1 cellular context compared by ENCODE assay signal in the genomic region with DNA sequence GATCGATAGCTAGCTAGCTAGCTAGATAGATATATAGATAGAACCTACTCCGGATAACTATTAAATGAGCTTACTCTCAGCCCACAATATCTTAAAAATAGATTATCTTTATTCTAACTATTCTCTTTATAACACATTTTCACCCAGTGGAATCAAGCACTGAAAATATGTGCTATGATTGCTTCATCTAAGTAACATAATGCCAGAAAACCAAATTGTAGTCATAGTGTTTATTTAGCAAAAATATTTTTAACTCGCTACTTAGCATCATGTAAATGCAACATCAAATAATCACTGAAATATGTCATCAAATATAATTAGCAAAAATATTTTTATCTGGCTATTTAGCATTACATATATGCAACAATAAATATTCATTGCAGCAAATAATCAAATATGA.
TF ChIP-seq lines count a peak whose summit lies in the region.

No MANE protein-coding gene starts in this region.

TF ChIP-seq in HCT116, 20 proteins besides CTCF, POLR2A, EP300 and RAD21 (continued from another document):
- TF ChIP-seq, protein P1, sequence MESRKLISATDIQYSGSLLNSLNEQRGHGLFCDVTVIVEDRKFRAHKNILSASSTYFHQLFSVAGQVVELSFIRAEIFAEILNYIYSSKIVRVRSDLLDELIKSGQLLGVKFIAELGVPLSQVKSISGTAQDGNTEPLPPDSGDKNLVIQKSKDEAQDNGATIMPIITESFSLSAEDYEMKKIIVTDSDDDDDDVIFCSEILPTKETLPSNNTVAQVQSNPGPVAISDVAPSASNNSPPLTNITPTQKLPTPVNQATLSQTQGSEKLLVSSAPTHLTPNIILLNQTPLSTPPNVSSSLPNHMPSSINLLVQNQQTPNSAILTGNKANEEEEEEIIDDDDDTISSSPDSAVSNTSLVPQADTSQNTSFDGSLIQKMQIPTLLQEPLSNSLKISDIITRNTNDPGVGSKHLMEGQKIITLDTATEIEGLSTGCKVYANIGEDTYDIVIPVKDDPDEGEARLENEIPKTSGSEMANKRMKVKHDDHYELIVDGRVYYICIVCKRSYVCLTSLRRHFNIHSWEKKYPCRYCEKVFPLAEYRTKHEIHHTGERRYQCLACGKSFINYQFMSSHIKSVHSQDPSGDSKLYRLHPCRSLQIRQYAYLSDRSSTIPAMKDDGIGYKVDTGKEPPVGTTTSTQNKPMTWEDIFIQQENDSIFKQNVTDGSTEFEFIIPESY (IDR thresholded peaks at IDR 0.05; ENCODE audit: extremely low read depth, insufficient replicate concordance, low read length) = no peak
- no peak for TF ChIP-seq ZNF274 (IDR thresholded peaks at IDR 0.05; ENCODE audit: low read depth, low read length)
- no peak for TF ChIP-seq EZH2phosphoT487 (IDR thresholded peaks at IDR 0.05; ENCODE audit: borderline replicate concordance)
- TF ChIP-seq CBX3 (IDR thresholded peaks at IDR 0.05; ENCODE audit: low read depth) = no peak
- no peak for TF ChIP-seq SRF (IDR thresholded peaks at IDR 0.05; ENCODE audit: low read depth)
- TF ChIP-seq, protein P2, sequence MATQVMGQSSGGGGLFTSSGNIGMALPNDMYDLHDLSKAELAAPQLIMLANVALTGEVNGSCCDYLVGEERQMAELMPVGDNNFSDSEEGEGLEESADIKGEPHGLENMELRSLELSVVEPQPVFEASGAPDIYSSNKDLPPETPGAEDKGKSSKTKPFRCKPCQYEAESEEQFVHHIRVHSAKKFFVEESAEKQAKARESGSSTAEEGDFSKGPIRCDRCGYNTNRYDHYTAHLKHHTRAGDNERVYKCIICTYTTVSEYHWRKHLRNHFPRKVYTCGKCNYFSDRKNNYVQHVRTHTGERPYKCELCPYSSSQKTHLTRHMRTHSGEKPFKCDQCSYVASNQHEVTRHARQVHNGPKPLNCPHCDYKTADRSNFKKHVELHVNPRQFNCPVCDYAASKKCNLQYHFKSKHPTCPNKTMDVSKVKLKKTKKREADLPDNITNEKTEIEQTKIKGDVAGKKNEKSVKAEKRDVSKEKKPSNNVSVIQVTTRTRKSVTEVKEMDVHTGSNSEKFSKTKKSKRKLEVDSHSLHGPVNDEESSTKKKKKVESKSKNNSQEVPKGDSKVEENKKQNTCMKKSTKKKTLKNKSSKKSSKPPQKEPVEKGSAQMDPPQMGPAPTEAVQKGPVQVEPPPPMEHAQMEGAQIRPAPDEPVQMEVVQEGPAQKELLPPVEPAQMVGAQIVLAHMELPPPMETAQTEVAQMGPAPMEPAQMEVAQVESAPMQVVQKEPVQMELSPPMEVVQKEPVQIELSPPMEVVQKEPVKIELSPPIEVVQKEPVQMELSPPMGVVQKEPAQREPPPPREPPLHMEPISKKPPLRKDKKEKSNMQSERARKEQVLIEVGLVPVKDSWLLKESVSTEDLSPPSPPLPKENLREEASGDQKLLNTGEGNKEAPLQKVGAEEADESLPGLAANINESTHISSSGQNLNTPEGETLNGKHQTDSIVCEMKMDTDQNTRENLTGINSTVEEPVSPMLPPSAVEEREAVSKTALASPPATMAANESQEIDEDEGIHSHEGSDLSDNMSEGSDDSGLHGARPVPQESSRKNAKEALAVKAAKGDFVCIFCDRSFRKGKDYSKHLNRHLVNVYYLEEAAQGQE (IDR thresholded peaks at IDR 0.05; ENCODE audit: low read depth) = no peak
- no peak for TF ChIP-seq EZH2 (IDR thresholded peaks at IDR 0.05)
- TF ChIP-seq SIN3A (IDR thresholded peaks at IDR 0.05; ENCODE audit: low read depth) = no peak
- TF ChIP-seq TCF7L2 (IDR thresholded peaks at IDR 0.05; ENCODE audit: borderline replicate concordance, extremely low read depth, insufficient read depth, insufficient read length) = no peak
- TF ChIP-seq ZFX (IDR thresholded peaks at IDR 0.05) = no peak
- no peak for TF ChIP-seq POLR2AphosphoS5 (IDR thresholded peaks at IDR 0.05; ENCODE audit: low read depth, low read length)
- TF ChIP-seq JUND (IDR thresholded peaks at IDR 0.05) = no peak
- TF ChIP-seq FOSL1 (IDR thresholded peaks at IDR 0.05; ENCODE audit: low read depth) = no peak
